ENCODE assay signal across 1 cellular context in genomic region chr1:161726631-161727342, GRCh38.
TF ChIP-seq lines count a peak whose summit lies in the region.

No MANE protein-coding gene starts in this region.

TF ChIP-seq in H1, 55 proteins besides CTCF, POLR2A, EP300 and RAD21 (continued from another document):
- TF ChIP-seq ATF3 (IDR thresholded peaks at IDR 0.05; ENCODE audit: insufficient read depth, low read depth, low read length) (no peak), CHD1 (IDR thresholded peaks at IDR 0.05; ENCODE audit: low read depth, low read length) (no peak), USF2 (IDR thresholded peaks at IDR 0.05; ENCODE audit: low read length) (no peak), MAX (IDR thresholded peaks at IDR 0.05) (no peak; the same call in 1 of the 2 replicates), BRCA1 (IDR thresholded peaks at IDR 0.05; ENCODE audit: low read depth, low read length) (no peak), TAF7 (optimal IDR thresholded peaks at IDR 0.05; ENCODE audit: borderline replicate concordance, low read depth, low read length) (peak; percentile 47), GABPA (IDR thresholded peaks at IDR 0.05; ENCODE audit: borderline replicate concordance, insufficient read depth, low read length) (no peak), PHF8 (conservative IDR thresholded peaks at IDR 0.05; ENCODE audit: low read depth, low read length) (peak; percentile 60; the same call in 1 of the 2 replicates), YY1 (IDR thresholded peaks at IDR 0.05; ENCODE audit: low read depth, low read length) (no peak), ATF2 (IDR thresholded peaks at IDR 0.05; ENCODE audit: low read length) (no peak), SAP30 (IDR thresholded peaks at IDR 0.05; ENCODE audit: insufficient read depth, insufficient replicate concordance, low read length) (no peak), TBP (IDR thresholded peaks at IDR 0.05; ENCODE audit: low read depth, low read length) (no peak; the same call in 1 of the 2 replicates), SIRT6 (IDR thresholded peaks at IDR 0.05; ENCODE audit: low read length) (no peak), SP2 (IDR thresholded peaks at IDR 0.05; ENCODE audit: low read length) (no peak), FOSL1 (IDR thresholded peaks at IDR 0.05; ENCODE audit: insufficient read depth, low read depth, low read length) (no peak), CEBPB (IDR thresholded peaks at IDR 0.05; ENCODE audit: low read depth, low read length) (no peak), CHD7 (IDR thresholded peaks at IDR 0.05; ENCODE audit: insufficient replicate concordance, low read length) (no peak), JUND (IDR thresholded peaks at IDR 0.05; ENCODE audit: low read length) (no peak), SRF (IDR thresholded peaks at IDR 0.05; ENCODE audit: low read depth, low read length) (no peak), SUZ12 (IDR thresholded peaks at IDR 0.05; ENCODE audit: low read length) (0 out of 2 replicates have a peak, but pooled peaks have one; percentile 2), SIN3A (conservative IDR thresholded peaks at IDR 0.05 in 1 of 2, IDR thresholded peaks at IDR 0.05 in 1 of 2; ENCODE audit: low read depth in 1 of 2, low read length in 2 of 2) (peak in 1 of 2 experiments; percentile 5; a peak in 2 of 4 replicates), JUN (IDR thresholded peaks at IDR 0.05; ENCODE audit: low read depth, low read length) (no peak), RXRA (IDR thresholded peaks at IDR 0.05; ENCODE audit: insufficient read depth, low read depth, low read length) (no peak), CTBP2 (IDR thresholded peaks at IDR 0.05; ENCODE audit: borderline replicate concordance, insufficient read depth, insufficient read length, low read length) (no peak), POLR2AphosphoS5 (IDR thresholded peaks at IDR 0.05; ENCODE audit: low read depth, low read length) (peak; percentile 10; the same call in 1 of the 2 replicates), CREB1 (IDR thresholded peaks at IDR 0.05) (no peak), HDAC2 (IDR thresholded peaks at IDR 0.05; ENCODE audit: borderline replicate concordance in 1 of 2, low read depth in 2 of 2, low read length in 2 of 2) (no peak; a peak in 1 of 4 replicates), BACH1 (IDR thresholded peaks at IDR 0.05; ENCODE audit: low read length) (peak; percentile 22; the same call in 1 of the 2 replicates), TEAD4 (IDR thresholded peaks at IDR 0.05; ENCODE audit: low read depth, low read length) (no peak), RBBP5 (IDR thresholded peaks at IDR 0.05; ENCODE audit: borderline replicate concordance, low read depth, low read length) (0 out of 2 replicates have a peak, but pooled peaks have one; percentile 71), SP1 (IDR thresholded peaks at IDR 0.05; ENCODE audit: low read depth, low read length) (no peak), TAF1 (IDR thresholded peaks at IDR 0.05; ENCODE audit: low read depth, low read length) (peak; percentile 56; the same call in 1 of the 2 replicates), KDM4A (IDR thresholded peaks at IDR 0.05; ENCODE audit: low read depth, low read length, severe bottlenecking) (peak; percentile 99), ASH2L (IDR thresholded peaks at IDR 0.05; ENCODE audit: low read length) (no peak), MAFK (IDR thresholded peaks at IDR 0.05; ENCODE audit: low read depth, low read length) (no peak), GTF2F1 (IDR thresholded peaks at IDR 0.05; ENCODE audit: borderline replicate concordance, low read depth, low read length) (no peak), RFX5 (IDR thresholded peaks at IDR 0.05; ENCODE audit: borderline replicate concordance, low read depth, low read length) (no peak), SP4 (IDR thresholded peaks at IDR 0.05; ENCODE audit: low read length) (no peak), CHD2 (IDR thresholded peaks at IDR 0.05; ENCODE audit: low read length) (peak; percentile 51; the same call in 1 of the 2 replicates), KDM5A (IDR thresholded peaks at IDR 0.05; ENCODE audit: low read length) (no peak), SIX5 (IDR thresholded peaks at IDR 0.05; ENCODE audit: low read depth, low read length) (no peak), HDAC6 (IDR thresholded peaks at IDR 0.05; ENCODE audit: low read depth, low read length) (no peak), POU5F1 (IDR thresholded peaks at IDR 0.05; ENCODE audit: low read depth, low read length) (no peak), EGR1 (IDR thresholded peaks at IDR 0.05; ENCODE audit: borderline replicate concordance, low read depth, low read length) (no peak), EZH2 (IDR thresholded peaks at IDR 0.05; ENCODE audit: low read depth, low read length, severe bottlenecking) (no peak), CBX8 (IDR thresholded peaks at IDR 0.05; ENCODE audit: borderline replicate concordance, low read depth, low read length) (no peak)
